In the genomic region with DNA sequence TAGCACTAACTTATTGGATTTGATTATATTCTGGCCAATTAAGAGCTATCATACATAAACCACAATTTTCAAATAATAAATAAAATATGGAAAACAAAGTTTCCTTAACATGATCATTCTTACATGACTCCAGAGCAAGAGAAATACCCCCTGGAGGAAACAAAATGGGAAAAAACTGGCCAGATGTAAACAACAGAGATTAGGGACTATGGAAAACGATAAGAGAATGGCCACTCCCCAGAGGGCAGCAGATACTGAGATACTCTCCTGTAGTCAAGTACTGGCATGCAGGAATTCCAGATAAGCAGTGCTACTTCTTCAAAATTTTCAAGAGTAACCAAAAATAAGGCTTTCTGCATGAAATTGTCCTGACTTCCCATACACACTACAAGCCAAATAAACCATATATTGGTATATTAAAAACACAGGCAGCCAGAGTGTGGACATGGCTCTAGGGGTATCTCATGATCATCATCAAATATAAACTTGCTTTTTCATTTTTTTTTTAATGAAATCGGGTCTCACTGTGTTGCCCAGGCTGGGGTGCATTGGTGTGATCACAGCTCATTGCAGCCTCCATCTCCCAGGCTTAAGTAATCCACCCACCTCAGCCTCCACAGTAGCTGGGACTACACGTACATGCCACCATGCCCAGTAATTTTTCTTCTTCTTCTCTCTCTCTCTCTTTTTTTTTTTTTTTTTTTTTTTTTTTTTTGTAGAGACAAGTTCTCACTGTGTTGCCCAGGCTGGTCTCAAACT, we compare ENCODE assay signal across 13 cellular contexts.
"Had no signal": no experiment of that assay in that cellular context is flagged by ENCODE, and none has a peak within 500 bp of the region (broad histone marks: within the 10 kb centered on the region; RNA-seq: fewer than 3 reads in every experiment).

No MANE protein-coding gene starts in this region.

- DNase-seq: activated CD4-positive, alpha-beta T cell treated with anti-CD3 and anti-CD28 coated beads for 36 hours; activated CD8-positive, alpha-beta T cell treated with anti-CD3 and anti-CD28 coated beads for 36 hours; activated naive CD8-positive, alpha-beta T cell treated with anti-CD3 and anti-CD28 coated beads for 36 hours; activated T-cell treated with anti-CD3 and anti-CD28 coated beads, Interleukin-2, amount 50 U/mL, for 48 hours; hypothalamus; lower lobe of right lung; naive B cell; stimulated activated CD4-positive, alpha-beta T cell treated with anti-CD3 and anti-CD28 coated beads, Interleukin-4, amount 100 ng/mL, for 1 hour; stimulated activated naive CD4-positive, alpha-beta T cell treated with Interleukin-2 at 50 U/mL for 16 hours; transverse colon; WERI-Rb-1 had no signal

- H3K36me3 Mint-ChIP-seq: activated naive CD8-positive, alpha-beta T cell treated with anti-CD3 and anti-CD28 coated beads for 36 hours; naive B cell had no signal

- ATAC-seq: activated CD4-positive, alpha-beta T cell treated with anti-CD3 and anti-CD28 coated beads for 36 hours; activated CD8-positive, alpha-beta T cell treated with anti-CD3 and anti-CD28 coated beads for 36 hours; lower lobe of right lung had no signal

- H3K4me1 Mint-ChIP-seq: activated CD4-positive, alpha-beta T cell treated with anti-CD3 and anti-CD28 coated beads for 36 hours; activated naive CD8-positive, alpha-beta T cell treated with anti-CD3 and anti-CD28 coated beads for 36 hours had no signal

- H3K4me3 ChIP-seq: lower lobe of right lung, SJSA1, transverse colon had no signal

- H3K27ac Mint-ChIP-seq: activated CD4-positive, alpha-beta T cell treated with anti-CD3 and anti-CD28 coated beads for 36 hours; activated CD8-positive, alpha-beta T cell treated with anti-CD3 and anti-CD28 coated beads for 36 hours; activated naive CD8-positive, alpha-beta T cell treated with anti-CD3 and anti-CD28 coated beads for 36 hours; brain had no signal

- H3K9me3 Mint-ChIP-seq: activated CD8-positive, alpha-beta T cell treated with anti-CD3 and anti-CD28 coated beads for 36 hours; activated naive CD8-positive, alpha-beta T cell treated with anti-CD3 and anti-CD28 coated beads for 36 hours; naive B cell had no signal

- H3K4me1 ChIP-seq: SJSA1 had no signal

- H3K36me3 ChIP-seq: lower lobe of right lung, SJSA1, transverse colon, WERI-Rb-1 had no signal

- H3K4me3 Mint-ChIP-seq: activated CD4-positive, alpha-beta T cell treated with anti-CD3 and anti-CD28 coated beads for 36 hours; activated CD8-positive, alpha-beta T cell treated with anti-CD3 and anti-CD28 coated beads for 36 hours; activated naive CD8-positive, alpha-beta T cell treated with anti-CD3 and anti-CD28 coated beads for 36 hours; brain; naive B cell had no signal

- H3K9me3 ChIP-seq: lower lobe of right lung, SJSA1, transverse colon had no signal

- H3K27me3 Mint-ChIP-seq: activated CD4-positive, alpha-beta T cell treated with anti-CD3 and anti-CD28 coated beads for 36 hours; activated CD8-positive, alpha-beta T cell treated with anti-CD3 and anti-CD28 coated beads for 36 hours; activated naive CD8-positive, alpha-beta T cell treated with anti-CD3 and anti-CD28 coated beads for 36 hours; brain; naive B cell had no signal

- H3K27me3 ChIP-seq: SJSA1, transverse colon had no signal

- H3K27ac ChIP-seq: lower lobe of right lung, SJSA1, transverse colon, WERI-Rb-1 had no signal
